ENCODE assay signal across 20 cellular contexts in genomic region chr10:129794056-129794455, GRCh38.
DNase-seq lines count a peak whose midpoint lies in the region; ATAC-seq and TF ChIP-seq lines count a peak whose summit lies in the region.
"Had no signal": no experiment of that assay in that cellular context is flagged by ENCODE, and none has a peak within 500 bp of the region (broad histone marks: within the 10 kb centered on the region; RNA-seq: fewer than 3 reads in every experiment).

No MANE protein-coding gene starts in this region.

- H3K27ac ChIP-seq in left ventricle myocardium inferior (replicated peaks): no peak overlapping the region

- no peak for ATAC-seq in activated naive CD4-positive, alpha-beta T cell treated with anti-CD3 and anti-CD28 coated beads, Interleukin-2, amount 50 U/mL, for 72 hours

- H3K9me3 Mint-ChIP-seq in activated naive CD4-positive, alpha-beta T cell treated with anti-CD3 and anti-CD28 coated beads, Interleukin-2, amount 50 U/mL, for 72 hours: peaks cover 26 to 50% of the 10 kb centered on the region in 2 donors
- H3K9me3 Mint-ChIP-seq: GM23338 had no signal

- H3K4me1 ChIP-seq in left ventricle myocardium inferior: no peaks in the 10 kb centered on the region
- H3K4me1 ChIP-seq: BE2C had no signal

- peaks cover 53% of the 10 kb centered on the region for H3K9me3 ChIP-seq in left ventricle myocardium inferior (replicated peaks)
- H3K9me3 ChIP-seq: BE2C had no signal

- no peak overlapping the region for H3K4me3 ChIP-seq in left ventricle myocardium inferior
- H3K4me3 ChIP-seq: GM23338 had no signal

- no peaks in the 10 kb centered on the region for H3K36me3 ChIP-seq in left ventricle myocardium inferior
- H3K36me3 ChIP-seq: BE2C had no signal

- no peaks in the 10 kb centered on the region for H3K27me3 ChIP-seq in left ventricle myocardium inferior (ENCODE audit: low read depth)
- H3K27me3 ChIP-seq: BE2C had no signal

- H3K36me3 Mint-ChIP-seq in activated naive CD4-positive, alpha-beta T cell treated with anti-CD3 and anti-CD28 coated beads, Interleukin-2, amount 50 U/mL, for 72 hours: peaks cover 18 to 44% of the 10 kb centered on the region in 2 donors
- H3K36me3 Mint-ChIP-seq: CD4-positive, CD25-positive, alpha-beta regulatory T cell had no signal

- peak; percentile 54 for DNase-seq in cardiac septum (ENCODE audit: low spot score)
- no peak for DNase-seq in left ventricle myocardium inferior
- DNase-seq in NCI-H69 (lab: John Stamatoyannopoulos, UW): peak; percentile 10
- DNase-seq in mesenteric fat pad (ENCODE audit: low spot score): peak; percentile 41
- peak; percentile 61 for DNase-seq in posterior vena cava (ENCODE audit: low spot score)
- no peak for DNase-seq in activated naive CD4-positive, alpha-beta T cell treated with anti-CD3 and anti-CD28 coated beads, Interleukin-2, amount 50 U/mL, for 72 hours (ENCODE audit: low spot score in 2 of 2)
- DNase-seq in HuH-7.5 (ENCODE audit: low spot score): no peak
- no peak for DNase-seq in stimulated activated CD4-positive, alpha-beta T cell treated with anti-CD3 and anti-CD28 coated beads, Interleukin-2, amount 100 ng/mL, for 48 hours
- DNase-seq: ACHN; BE2C; C1 segment of cervical spinal cord; CD4-positive, CD25-positive, alpha-beta regulatory T cell; CD8-positive, alpha-beta memory T cell; COR-L47; DMS 273 treated with DMSO at 0.1 percent for 48 hours; DMS79; GDM1; HCEC 1CT had no signal

- no peak overlapping the region for H3K27ac Mint-ChIP-seq in activated naive CD4-positive, alpha-beta T cell treated with anti-CD3 and anti-CD28 coated beads, Interleukin-2, amount 50 U/mL, for 72 hours
- H3K27ac Mint-ChIP-seq: CD4-positive, CD25-positive, alpha-beta regulatory T cell; CD8-positive, alpha-beta memory T cell; GM23338; IgD-negative memory B cell had no signal

- intact Hi-C loops in cardiac septum (cut with DNase I) (no loop called here), left ventricle myocardium inferior (cut with micrococcal nuclease) (no loop called here), posterior vena cava (cut with DNase I) (no loop called here)

- no peak for TF ChIP-seq CTCF in left ventricle myocardium inferior (IDR thresholded peaks at IDR 0.05; ENCODE audit: borderline replicate concordance)

Comparison
In these comparisons a context has a peak if more than half of its experiments do, and no peak if none do; other contexts are left out.
1. DNase-seq: peak in cardiac septum (single experiment), NCI-H69 (single experiment), mesenteric fat pad (single experiment) and posterior vena cava (single experiment); none in left ventricle myocardium inferior (single experiment), activated naive CD4-positive, alpha-beta T cell treated with anti-CD3 and anti-CD28 coated beads, Interleukin-2, amount 50 U/mL, for 72 hours (0 of 2), HuH-7.5 (single experiment) and stimulated activated CD4-positive, alpha-beta T cell treated with anti-CD3 and anti-CD28 coated beads, Interleukin-2, amount 100 ng/mL, for 48 hours (0 of 2).